In genomic region chr5:57976506-57976905, GRCh38 we compare ENCODE assay signal across 28 cellular contexts.
"Had no signal": no experiment of that assay in that cellular context is flagged by ENCODE, and none has a peak within 500 bp of the region (broad histone marks: within the 10 kb centered on the region; RNA-seq: fewer than 3 reads in every experiment).

No MANE protein-coding gene starts in this region.

- H3K27ac ChIP-seq: VCaP had no signal

- H3K27ac Mint-ChIP-seq: activated CD4-positive, alpha-beta memory T cell treated with anti-CD3 and anti-CD28 coated beads for 36 hours; activated CD4-positive, alpha-beta T cell treated with anti-CD3 and anti-CD28 coated beads, Interleukin-2, amount 10 ng/mL, durations not matched to agents 7 days and 5 days; activated naive CD4-positive, alpha-beta T cell treated with anti-CD3 and anti-CD28 coated beads, Interleukin-2, amount 50 U/mL, for 72 hours; activated naive CD8-positive, alpha-beta T cell treated with anti-CD3 and anti-CD28 coated beads, Interleukin-2, amount 50 U/mL, for 24 hours; brain; IgD-negative memory B cell had no signal

- H3K36me3 Mint-ChIP-seq: activated CD4-positive, alpha-beta memory T cell treated with anti-CD3 and anti-CD28 coated beads for 36 hours; activated naive CD4-positive, alpha-beta T cell treated with anti-CD3 and anti-CD28 coated beads, Interleukin-2, amount 50 U/mL, for 72 hours; brain; IgD-negative memory B cell had no signal

- H3K4me1 Mint-ChIP-seq: activated CD4-positive, alpha-beta T cell treated with anti-CD3 and anti-CD28 coated beads, Interleukin-2, amount 10 ng/mL, durations not matched to agents 7 days and 5 days; activated naive CD8-positive, alpha-beta T cell treated with anti-CD3 and anti-CD28 coated beads, Interleukin-2, amount 50 U/mL, for 24 hours; brain; IgD-negative memory B cell had no signal

- H3K4me3 Mint-ChIP-seq: activated CD4-positive, alpha-beta memory T cell treated with anti-CD3 and anti-CD28 coated beads for 36 hours; activated CD4-positive, alpha-beta T cell treated with anti-CD3 and anti-CD28 coated beads, Interleukin-2, amount 10 ng/mL, durations not matched to agents 7 days and 5 days; activated naive CD8-positive, alpha-beta T cell treated with anti-CD3 and anti-CD28 coated beads, Interleukin-2, amount 50 U/mL, for 24 hours; activated T-cell treated with anti-CD3 and anti-CD28 coated beads, Interleukin-2, amount 50 U/mL, for 4 hours; brain; IgD-negative memory B cell had no signal

- DNase-seq: activated CD4-positive, alpha-beta memory T cell treated with anti-CD3 and anti-CD28 coated beads for 36 hours; activated CD4-positive, alpha-beta T cell treated with anti-CD3 and anti-CD28 coated beads, Interleukin-2, amount 10 ng/mL, durations not matched to agents 7 days and 5 days; activated CD4-positive, CD25-positive, alpha-beta regulatory T cell; activated CD8-positive, alpha-beta memory T cell treated with anti-CD3 and anti-CD28 coated beads for 24 hours; activated effector memory CD4-positive, alpha-beta T cell treated with anti-CD3 and anti-CD28 coated beads, Interleukin-2, amount 50 U/mL, for 16 hours; activated naive CD4-positive, alpha-beta T cell treated with Interleukin-2 at 50 U/mL for 16 hours; activated naive CD8-positive, alpha-beta T cell treated with anti-CD3 and anti-CD28 coated beads, Interleukin-2, amount 50 U/mL, for 24 hours; activated T-cell treated with anti-CD3 and anti-CD28 coated beads, Interleukin-2, amount 50 U/mL, for 4 hours; amniotic stem cell; KG1; NCI-H1092; NCI-H1417 treated with DMSO at 0.1 percent for 48 hours; NCI-H1694; NCI-H2029; NCI-H2107; NCI-H2171 treated with DMSO at 0.1 percent for 48 hours; NCI-H345; NCI-H510A; NCI-H526 treated with DMSO at 0.1 percent for 48 hours; NK-92 treated with Interleukin-12 subunit alpha and Interleukin-12 subunit beta, amount 100 ng/mL, for 24 hours; PC-3; SIG-M5; T-helper 2 cell; T1000 had no signal

- H3K9me3 Mint-ChIP-seq: activated CD4-positive, alpha-beta memory T cell treated with anti-CD3 and anti-CD28 coated beads for 36 hours; activated naive CD8-positive, alpha-beta T cell treated with anti-CD3 and anti-CD28 coated beads, Interleukin-2, amount 50 U/mL, for 24 hours; activated T-cell treated with anti-CD3 and anti-CD28 coated beads, Interleukin-2, amount 50 U/mL, for 4 hours had no signal

- H3K27me3 Mint-ChIP-seq: activated CD4-positive, alpha-beta memory T cell treated with anti-CD3 and anti-CD28 coated beads for 36 hours; activated CD4-positive, alpha-beta T cell treated with anti-CD3 and anti-CD28 coated beads, Interleukin-2, amount 10 ng/mL, durations not matched to agents 7 days and 5 days; activated naive CD8-positive, alpha-beta T cell treated with anti-CD3 and anti-CD28 coated beads, Interleukin-2, amount 50 U/mL, for 24 hours; IgD-negative memory B cell had no signal

- ATAC-seq: activated naive CD4-positive, alpha-beta T cell treated with anti-CD3 and anti-CD28 coated beads, Interleukin-2, amount 50 U/mL, for 72 hours; activated naive CD8-positive, alpha-beta T cell treated with anti-CD3 and anti-CD28 coated beads, Interleukin-2, amount 50 U/mL, for 24 hours; activated T-cell treated with anti-CD3 and anti-CD28 coated beads, Interleukin-2, amount 50 U/mL, for 4 hours; PC-3 had no signal
